ENCODE assay signal across 8 cellular contexts in genomic region chr19:36215276-36216171, GRCh38. TPM values are rescaled to one million over a fixed set of nuclear protein-coding genes. Genes with fewer than 3 reads are reported as not detected.
DNase-seq lines count a peak whose midpoint lies in the region; ATAC-seq and TF ChIP-seq lines count a peak whose summit lies in the region.

No MANE protein-coding gene starts in this region.

- peaks cover 22% of the 10 kb centered on the region for H3K36me3 ChIP-seq in HUES64 (ENCODE audit: insufficient read depth, low read length)
- peaks cover 33% of the 10 kb centered on the region for H3K36me3 ChIP-seq in WERI-Rb-1
- H3K36me3 ChIP-seq in skeletal muscle satellite cell (ENCODE audit: insufficient read depth, low read length), result peaks cover 4% of the 10 kb centered on the region

- H3K27ac ChIP-seq in HUES64 (ENCODE audit: low read depth, low read length) (peak overlapping the region; percentile 86), WERI-Rb-1 (peak overlapping the region; percentile 94)

- H3K9me3 ChIP-seq in HUES64 (ENCODE audit: insufficient read depth, low read depth, low read length), result no peaks in the 10 kb centered on the region
- H3K9me3 ChIP-seq in WERI-Rb-1 (ENCODE audit: severe bottlenecking), result no peaks in the 10 kb centered on the region
- H3K9me3 ChIP-seq in skeletal muscle satellite cell (replicated peaks; ENCODE audit: low read length), result no peaks in the 10 kb centered on the region

- ATAC-seq in HG02840 (IDR thresholded peaks at IDR 0.05; ENCODE audit: low FRiP score, unreplicated experiment), result no peak
- no peak for ATAC-seq in GM18867 (IDR thresholded peaks at IDR 0.05; ENCODE audit: unreplicated experiment)

- H3K4me2 ChIP-seq in skeletal muscle satellite cell (ENCODE audit: low read length), result peak overlapping the region; percentile 92

- H3K4me3 ChIP-seq in HUES64 (ENCODE audit: low read length), result peak overlapping the region; percentile 93
- H3K4me3 ChIP-seq in WERI-Rb-1 (ENCODE audit: low read depth, low read length), result peak overlapping the region; percentile 100
- peak overlapping the region; percentile 88 for H3K4me3 ChIP-seq in skeletal muscle satellite cell (ENCODE audit: low read length)

- peak; percentile 77 for DNase-seq in NCI-H1694 treated with DMSO at 0.1 percent for 48 hours (lab: John Stamatoyannopoulos, UW)
- no peak for DNase-seq in NCI-H1694 (lab: John Stamatoyannopoulos, UW)
- no peak for DNase-seq in WERI-Rb-1
- DNase-seq in glomerular visceral epithelial cell (ENCODE audit: extremely low spot score), result peak; percentile 24

- under 1% methylated on average over 24 of the region's 27 CpGs for WGBS in HUES64

- no peaks in the 10 kb centered on the region for H3K27me3 ChIP-seq in HUES64 (ENCODE audit: insufficient read depth, low read length)
- no peaks in the 10 kb centered on the region for H3K27me3 ChIP-seq in WERI-Rb-1 (ENCODE audit: insufficient read depth, low read depth, severe bottlenecking)
- no peaks in the 10 kb centered on the region for H3K27me3 ChIP-seq in skeletal muscle satellite cell (ENCODE audit: control insufficient read depth, insufficient read depth, low read length)

- TF ChIP-seq CTCF in WERI-Rb-1 (IDR thresholded peaks at IDR 0.05; ENCODE audit: low read depth, low read length), result no peak

- H3K9ac ChIP-seq in HUES64 (ENCODE audit: low read depth, low read length) (peak overlapping the region; percentile 99), skeletal muscle satellite cell (ENCODE audit: low read depth, low read length) (peak overlapping the region; percentile 99)

- H3K4me1 ChIP-seq in HUES64 (ENCODE audit: insufficient read depth, low read length), result 0 out of 2 replicates have a peak, but pooled peaks cover 5% of the 10 kb centered on the region
- H3K4me1 ChIP-seq in skeletal muscle satellite cell (ENCODE audit: control insufficient read depth, insufficient read depth, low read length), result peaks cover 10% of the 10 kb centered on the region

RNA-seq across cellular contexts. Expression of gene ZNF146, which starts 0.6 kb away (rescaled TPM):
- polyA plus RNA-seq in HUES64 (2013, experiment 1 of 2), result 106 TPM
- 108 TPM for polyA plus RNA-seq in HUES64 (2013, experiment 2 of 2)
- total RNA-seq in skeletal muscle satellite cell (2012; rRNA removed), result 81.9 and 95.8 TPM in 2 replicates

RNA-seq across cellular contexts. Expression of gene ZNF565, which starts 1.1 kb away (rescaled TPM):
- polyA plus RNA-seq in HUES64 (2013, experiment 1 of 2), result 3.2 TPM
- 3.6 TPM for polyA plus RNA-seq in HUES64 (2013, experiment 2 of 2)
- 2.8 and 5.3 TPM in 2 replicates for total RNA-seq in skeletal muscle satellite cell (2012; rRNA removed)

Comparison
In these comparisons a context has a peak if more than half of its experiments do, and no peak if none do; other contexts are left out.
1. DNase-seq: peak in NCI-H1694 treated with DMSO at 0.1 percent for 48 hours (single experiment) and glomerular visceral epithelial cell (single experiment); none in NCI-H1694 (single experiment) and WERI-Rb-1 (single experiment).
2. Peak in every context shown above with its lines, with median percentiles within 50 percentile points of each other: H3K4me3 ChIP-seq.